Comparison of ENCODE assay signal across 29 cellular contexts in genomic region chr4:5478116-5478515, GRCh38.
"Had no signal": no experiment of that assay in that cellular context is flagged by ENCODE, and none has a peak within 500 bp of the region (broad histone marks: within the 10 kb centered on the region; RNA-seq: fewer than 3 reads in every experiment).

No MANE protein-coding gene starts in this region.

- H3K27me3 ChIP-seq: ascending aorta, cardiac muscle cell had no signal

- H3K27me3 Mint-ChIP-seq: activated CD4-positive, alpha-beta T cell treated with anti-CD3 and anti-CD28 coated beads, Interleukin-2, amount 10 ng/mL, durations not matched to agents 24 days and 14 days; activated CD8-positive, alpha-beta T cell treated with anti-CD3 and anti-CD28 coated beads for 36 hours; activated naive CD4-positive, alpha-beta T cell treated with anti-CD3 and anti-CD28 coated beads, Interleukin-2, amount 50 U/mL, for 24 hours; activated naive CD8-positive, alpha-beta T cell treated with anti-CD3 and anti-CD28 coated beads, Interleukin-2, amount 10 ng/mL, durations not matched to agents 7 days and 5 days; activated T-cell treated with anti-CD3 and anti-CD28 coated beads, Interleukin-2, amount 50 U/mL, for 24 hours; central memory CD8-positive, alpha-beta T cell had no signal

- H3K4me1 ChIP-seq: ascending aorta had no signal

- H3K4me1 Mint-ChIP-seq: activated CD4-positive, alpha-beta T cell treated with anti-CD3 and anti-CD28 coated beads, Interleukin-2, amount 10 ng/mL, durations not matched to agents 24 days and 14 days; activated naive CD4-positive, alpha-beta T cell treated with anti-CD3 and anti-CD28 coated beads, Interleukin-2, amount 50 U/mL, for 24 hours; activated naive CD8-positive, alpha-beta T cell treated with anti-CD3 and anti-CD28 coated beads, Interleukin-2, amount 10 ng/mL, durations not matched to agents 7 days and 5 days; central memory CD8-positive, alpha-beta T cell had no signal

- DNase-seq: activated CD4-positive, alpha-beta T cell treated with anti-CD3 and anti-CD28 coated beads, Interleukin-2, amount 10 ng/mL, durations not matched to agents 24 days and 14 days; activated CD4-positive, alpha-beta T cell treated with anti-CD3 and anti-CD28 coated beads, Interleukin-2, amount 50 U/mL, for 4 hours; activated CD4-positive, CD25-positive, alpha-beta regulatory T cell; activated CD8-positive, alpha-beta T cell treated with anti-CD3 and anti-CD28 coated beads for 36 hours; activated gamma-delta T cell; activated naive CD4-positive, alpha-beta T cell treated with Interleukin-2 at 50 U/mL for 16 hours; activated naive CD8-positive, alpha-beta T cell treated with anti-CD3 and anti-CD28 coated beads, Interleukin-2, amount 10 ng/mL, durations not matched to agents 7 days and 5 days; activated T-cell treated with anti-CD3 and anti-CD28 coated beads, Interleukin-2, amount 50 U/mL, for 24 hours; amygdala; NCI-H1105 treated with DMSO at 0.1 percent for 48 hours; NCI-H1436; NCI-H1694; NCI-H1930; NCI-H2081 treated with DMSO at 0.1 percent for 48 hours; NCI-H226; NCI-H446 treated with DMSO at 0.1 percent for 48 hours; NCI-H748 treated with DMSO at 0.1 percent for 48 hours; NK-92 treated with Interleukin-12 subunit alpha and Interleukin-12 subunit beta, amount 100 ng/mL, for 24 hours; Right ventricle myocardium superior; SW 1271; T-helper 1 cell; T-helper 2 cell; T-helper 9 cell had no signal

- H3K27ac ChIP-seq: ascending aorta, cardiac muscle cell, VCaP had no signal

- ATAC-seq: activated CD8-positive, alpha-beta T cell treated with anti-CD3 and anti-CD28 coated beads for 36 hours had no signal

- H3K36me3 Mint-ChIP-seq: activated naive CD4-positive, alpha-beta T cell treated with anti-CD3 and anti-CD28 coated beads, Interleukin-2, amount 50 U/mL, for 24 hours; activated naive CD8-positive, alpha-beta T cell treated with anti-CD3 and anti-CD28 coated beads, Interleukin-2, amount 10 ng/mL, durations not matched to agents 7 days and 5 days had no signal

- H3K4me3 Mint-ChIP-seq: activated CD4-positive, alpha-beta T cell treated with anti-CD3 and anti-CD28 coated beads, Interleukin-2, amount 10 ng/mL, durations not matched to agents 24 days and 14 days; activated CD8-positive, alpha-beta T cell treated with anti-CD3 and anti-CD28 coated beads for 36 hours; activated naive CD4-positive, alpha-beta T cell treated with anti-CD3 and anti-CD28 coated beads, Interleukin-2, amount 50 U/mL, for 24 hours; activated naive CD8-positive, alpha-beta T cell treated with anti-CD3 and anti-CD28 coated beads, Interleukin-2, amount 10 ng/mL, durations not matched to agents 7 days and 5 days; activated T-cell treated with anti-CD3 and anti-CD28 coated beads, Interleukin-2, amount 50 U/mL, for 24 hours; central memory CD8-positive, alpha-beta T cell had no signal

- H3K27ac Mint-ChIP-seq: activated CD4-positive, alpha-beta T cell treated with anti-CD3 and anti-CD28 coated beads, Interleukin-2, amount 10 ng/mL, durations not matched to agents 24 days and 14 days; activated CD8-positive, alpha-beta T cell treated with anti-CD3 and anti-CD28 coated beads for 36 hours; activated naive CD4-positive, alpha-beta T cell treated with anti-CD3 and anti-CD28 coated beads, Interleukin-2, amount 50 U/mL, for 24 hours; activated naive CD8-positive, alpha-beta T cell treated with anti-CD3 and anti-CD28 coated beads, Interleukin-2, amount 10 ng/mL, durations not matched to agents 7 days and 5 days; activated T-cell treated with anti-CD3 and anti-CD28 coated beads, Interleukin-2, amount 50 U/mL, for 24 hours; activated T-helper 2 cell treated with anti-CD3 and anti-CD28 coated beads, Interferon-gamma antibody, Interleukin-2, Interleukin-4, amounts not matched to agents 10 μg/mL and 5 μg/mL and 100 μg/mL, durations not matched to agents 14 hours and 24 hours and 36 hours had no signal

- H3K9me3 Mint-ChIP-seq: activated CD4-positive, alpha-beta T cell treated with anti-CD3 and anti-CD28 coated beads, Interleukin-2, amount 10 ng/mL, durations not matched to agents 24 days and 14 days; activated naive CD4-positive, alpha-beta T cell treated with anti-CD3 and anti-CD28 coated beads, Interleukin-2, amount 50 U/mL, for 24 hours; activated naive CD8-positive, alpha-beta T cell treated with anti-CD3 and anti-CD28 coated beads, Interleukin-2, amount 10 ng/mL, durations not matched to agents 7 days and 5 days had no signal

- H3K4me3 ChIP-seq: ascending aorta, cardiac muscle cell had no signal

- H3K36me3 ChIP-seq: ascending aorta, cardiac muscle cell had no signal
